In genomic region chr11:41309716-41310115, GRCh38 we compare ENCODE assay signal across 11 cellular contexts.
DNase-seq lines count a peak whose midpoint lies in the region; ATAC-seq, FAIRE-seq and TF ChIP-seq lines count a peak whose summit lies in the region.
"Had no signal": no experiment of that assay in that cellular context is flagged by ENCODE, and none has a peak within 500 bp of the region (broad histone marks: within the 10 kb centered on the region; RNA-seq: fewer than 3 reads in every experiment).

No MANE protein-coding gene starts in this region.

- TF ChIP-seq CTCF in GM13977 (IDR thresholded peaks at IDR 0.05; ENCODE audit: extremely low read depth, insufficient read depth, missing control alignments) (peak; percentile 42), dorsolateral prefrontal cortex (IDR thresholded peaks at IDR 0.05 in 54 of 56, conservative IDR thresholded peaks at IDR 0.05 in 2 of 56; ENCODE audit: low read depth in 1 of 56, partially characterized antibody in 56 of 56) (peak in 36 of 56 donors; percentile 6 to 44 (median 22))

- H3K4me3 ChIP-seq in dorsolateral prefrontal cortex: no peak overlapping the region
- H3K4me3 ChIP-seq: vagina had no signal

- intact Hi-C loops in dorsolateral prefrontal cortex (cut with DNase I): no loop called here

- DNase-seq in GM13977 (ENCODE audit: low spot score) (no peak), dorsolateral prefrontal cortex (no peak), NCI-H1092 (lab: John Stamatoyannopoulos, UW) (no peak), KBM-7 (no peak), SW 1271 (lab: John Stamatoyannopoulos, UW) (no peak), HTR-8/SVneo (ENCODE audit: insufficient read length, low spot score) (no peak)
- DNase-seq: activated CD4-positive, alpha-beta T cell treated with anti-CD3 and anti-CD28 coated beads for 1 hour; stimulated activated CD4-positive, alpha-beta T cell treated with anti-CD3 and anti-CD28 coated beads, Interleukin-4, amount 100 ng/mL, for 4 hours had no signal

- H3K27ac ChIP-seq in dorsolateral prefrontal cortex: peak overlapping the region in 6 of 59 donors; percentile 18 to 57 (median 32)
- H3K27ac ChIP-seq: vagina had no signal

- no peaks in the 10 kb centered on the region for H3K27me3 ChIP-seq in dorsolateral prefrontal cortex
- H3K27me3 ChIP-seq: vagina had no signal

- peak; percentile 18 for ATAC-seq in GM21619 (IDR thresholded peaks at IDR 0.05; ENCODE audit: unreplicated experiment)
- ATAC-seq in HG03457 (IDR thresholded peaks at IDR 0.05; ENCODE audit: unreplicated experiment): peak; percentile 23

- in situ Hi-C loops in GM13977 (cut with MboI; ENCODE audit: low pct_unique_long_range_greater_than_20kb, low sequenced_read_pairs, unreplicated experiment): no loop called here
- in situ Hi-C loops in KBM-7 (cut with MboI; ENCODE audit: low pct_unique_long_range_greater_than_20kb, low sequenced_read_pairs): no loop called here

- FAIRE-seq in HTR-8/SVneo (lab: Jason Lieb, UNC): no peak
